9 cellular contexts compared by ENCODE assay signal in the genomic region with DNA sequence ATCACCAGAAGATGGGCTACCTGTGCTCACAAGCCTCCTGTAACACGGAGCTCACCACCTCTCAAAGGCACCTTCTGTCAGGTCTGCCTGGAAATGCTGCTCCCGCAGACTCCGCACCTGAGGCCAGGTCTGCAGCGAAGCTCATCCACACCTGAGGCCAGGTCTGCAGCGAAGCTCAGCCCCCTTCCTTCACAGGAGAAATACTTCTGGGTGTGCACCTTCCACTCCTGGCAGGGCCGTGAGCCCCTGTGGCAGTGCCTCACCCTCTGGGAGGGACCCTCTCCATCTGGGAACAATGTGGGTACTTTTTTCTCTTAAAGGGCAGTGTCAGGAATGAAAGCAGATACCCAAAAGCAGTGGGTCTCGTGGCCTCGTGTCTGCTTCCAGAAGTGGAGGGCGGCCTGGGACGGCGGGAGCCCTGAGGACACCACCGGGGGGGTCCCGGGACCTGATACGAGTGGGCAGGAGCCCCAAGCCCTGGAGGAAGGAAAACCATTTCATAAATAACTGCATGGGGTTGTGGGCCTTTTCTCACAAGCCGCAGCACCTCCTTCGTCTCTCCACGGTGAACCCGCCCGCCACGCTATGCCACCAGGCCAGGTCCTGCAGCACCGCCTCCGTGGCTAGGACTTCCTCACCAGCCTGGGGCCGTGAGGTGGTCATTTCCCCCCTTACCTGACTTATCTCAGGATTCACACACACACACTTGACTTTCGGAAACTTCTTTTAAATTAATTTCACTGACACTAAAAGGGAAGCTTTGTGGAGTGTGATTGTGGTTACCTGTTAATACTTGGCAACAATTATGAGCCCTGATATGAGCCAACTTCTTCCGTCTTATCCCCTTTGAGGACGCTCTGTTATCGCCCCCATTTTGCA. TPM values are rescaled to one million over a fixed set of nuclear protein-coding genes. Genes with fewer than 3 reads are reported as not detected.
A peak's percentile ranks its signal among the peaks of the same experiment; 100 is the strongest.
DNase-seq lines count a peak whose midpoint lies in the region; ATAC-seq and TF ChIP-seq lines count a peak whose summit lies in the region.
"Had no signal": no experiment of that assay in that cellular context is flagged by ENCODE, and none has a peak within 500 bp of the region (broad histone marks: within the 10 kb centered on the region; RNA-seq: fewer than 3 reads in every experiment).

No MANE protein-coding gene starts in this region.

- peaks cover 0 to 2% (median 0%) of the 10 kb centered on the region in 3 experiments; a peak in 1 of 7 replicates for H3K36me3 Mint-ChIP-seq in H9 (ENCODE audit: insufficient read depth in 1 of 3, low read depth in 3 of 3)
- H3K36me3 Mint-ChIP-seq in activated CD4-positive, alpha-beta memory T cell treated with anti-CD3 and anti-CD28 coated beads, Interleukin-2, amount 10 ng/mL, durations not matched to agents 7 days and 5 days (ENCODE audit: low read depth) = peaks cover 5% of the 10 kb centered on the region
- H3K36me3 Mint-ChIP-seq in memory B cell = no peaks in the 10 kb centered on the region

- H2BK15ac ChIP-seq in H9 (ENCODE audit: low read depth, low read length) = no peak overlapping the region

- no peak overlapping the region for H3K9ac ChIP-seq in H9 (ENCODE audit: extremely low read depth, insufficient read length, low read length)

- H3K18ac ChIP-seq in H9 (ENCODE audit: insufficient read length, low read depth, low read length) = no peak overlapping the region

- H3K4me1 Mint-ChIP-seq in H9 = peaks cover 10 to 25% of the 10 kb centered on the region in 2 experiments
- peaks cover 39% of the 10 kb centered on the region for H3K4me1 Mint-ChIP-seq in activated CD4-positive, alpha-beta memory T cell treated with anti-CD3 and anti-CD28 coated beads, Interleukin-2, amount 10 ng/mL, durations not matched to agents 7 days and 5 days
- H3K4me1 Mint-ChIP-seq in memory B cell = peaks cover 10% of the 10 kb centered on the region

- no peak for TF ChIP-seq CTCF in H9 (conservative IDR thresholded peaks at IDR 0.05)
- no peak for TF ChIP-seq CTCF in lower leg skin (IDR thresholded peaks at IDR 0.05)

- DNase-seq in H9 (no peak), memory B cell (ENCODE audit: low spot score in 2 of 2) (no peak), lower leg skin (ENCODE audit: low spot score in 2 of 2) (no peak), NCI-H524 treated with DMSO at 0.1 percent for 48 hours (lab: John Stamatoyannopoulos, UW) (no peak), hepatic stellate cell (ENCODE audit: low spot score) (no peak)
- DNase-seq in activated CD4-positive, alpha-beta memory T cell treated with anti-CD3 and anti-CD28 coated beads, Interleukin-2, amount 10 ng/mL, durations not matched to agents 7 days and 5 days = no peak

- no peak for TF ChIP-seq POLR2A in lower leg skin (IDR thresholded peaks at IDR 0.05)

- H3K4me3 ChIP-seq in ACC112 (ENCODE audit: low read depth, low read length) (peak overlapping the region; percentile 73; the same call in 1 of the 2 replicates), lower leg skin (ENCODE audit: low read depth, poor library complexity, severe bottlenecking) (no peak overlapping the region)

- intact Hi-C loops in lower leg skin (cut with DNase I; ENCODE audit: low total_unique reads) = no loop called here

- H3K27me3 Mint-ChIP-seq in H9 (ENCODE audit: low read depth) (peaks cover 71% of the 10 kb centered on the region), memory B cell (peaks cover under 1% of the 10 kb centered on the region)
- peaks cover 15% of the 10 kb centered on the region for H3K27me3 Mint-ChIP-seq in activated CD4-positive, alpha-beta memory T cell treated with anti-CD3 and anti-CD28 coated beads, Interleukin-2, amount 10 ng/mL, durations not matched to agents 7 days and 5 days

- no peak overlapping the region for H4K91ac ChIP-seq in H9 (ENCODE audit: insufficient read length, low read depth, low read length)

- H3K4me3 Mint-ChIP-seq in H9 (peak overlapping the region; percentile 53 to 80), memory B cell (peak overlapping the region; percentile 87)
- peak overlapping the region; percentile 68 for H3K4me3 Mint-ChIP-seq in activated CD4-positive, alpha-beta memory T cell treated with anti-CD3 and anti-CD28 coated beads, Interleukin-2, amount 10 ng/mL, durations not matched to agents 7 days and 5 days

- H3K4me1 ChIP-seq in ACC112 (ENCODE audit: control insufficient read depth, insufficient read depth, low read length, unreplicated experiment) = no peaks in the 10 kb centered on the region
- peaks cover 5% of the 10 kb centered on the region for H3K4me1 ChIP-seq in H9 (ENCODE audit: insufficient read depth, low read length)

- H4K20me1 ChIP-seq in H9 (ENCODE audit: control insufficient read depth, insufficient read depth, insufficient read length) = no peaks in the 10 kb centered on the region

- peak overlapping the region; percentile 17 for H3K4me2 ChIP-seq in H9 (ENCODE audit: insufficient read depth, insufficient read length, low read length)

- no CpG with 5 or more reads among the region's 27 CpGs for WGBS in H9 (ENCODE audit: extremely low coverage, insufficient read length, low lambda C conversion rate)
- 73 to 75% methylated on average over 27 of the region's 27 CpGs for WGBS in lower leg skin, 2 donors

- no peaks in the 10 kb centered on the region for H3K79me1 ChIP-seq in H9 (ENCODE audit: insufficient read depth, low read depth, low read length, poor library complexity, severe bottlenecking)

- POLR2A ChIA-PET in activated CD4-positive, alpha-beta memory T cell treated with anti-CD3 and anti-CD28 coated beads, Interleukin-2, amount 10 ng/mL, durations not matched to agents 7 days and 5 days (lab: Charles Lee) = interaction anchor here (2.1 to 5.0 kb wide), 8 partner anchors 10 to 167 kb away, joined by 6 to 58 read pairs (median 18); partner anchors contain the start of gene OGFR

- no peak overlapping the region for H3K23ac ChIP-seq in H9 (ENCODE audit: insufficient read length, low read depth, low read length)

- H4K8ac ChIP-seq in H9 (replicated peaks; ENCODE audit: insufficient read length, low read depth, low read length) = no peak overlapping the region

- ATAC-seq in memory B cell (ENCODE audit: low read depth) = no peak
- no peak for ATAC-seq in HG03159 (IDR thresholded peaks at IDR 0.05; ENCODE audit: unreplicated experiment)

- no peak overlapping the region for H3K4ac ChIP-seq in H9 (ENCODE audit: low read depth, low read length)

- H3K36me3 ChIP-seq in ACC112 (ENCODE audit: insufficient read depth, low read length) = no peaks in the 10 kb centered on the region
- H3K36me3 ChIP-seq: uterus had no signal

- H3K79me2 ChIP-seq in ACC112 (ENCODE audit: control insufficient read depth, insufficient read depth, low read length, unreplicated experiment) = no peaks in the 10 kb centered on the region
- H3K79me2 ChIP-seq in H9 (ENCODE audit: insufficient read depth, low read length) = peaks cover 3% of the 10 kb centered on the region; the same call in 1 of the 2 replicates

- no peak overlapping the region for H4K5ac ChIP-seq in H9 (ENCODE audit: insufficient read length, low read depth, low read length)

- H3K9me3 Mint-ChIP-seq in H9 (no peaks in the 10 kb centered on the region; a peak in 1 of 5 replicates), memory B cell (no peaks in the 10 kb centered on the region)
- H3K9me3 Mint-ChIP-seq in activated CD4-positive, alpha-beta memory T cell treated with anti-CD3 and anti-CD28 coated beads, Interleukin-2, amount 10 ng/mL, durations not matched to agents 7 days and 5 days = no peaks in the 10 kb centered on the region

- H3T11ph ChIP-seq in H9 (ENCODE audit: low read length) = no peak overlapping the region

- no peaks in the 10 kb centered on the region for H3K9me3 ChIP-seq in H9 (ENCODE audit: control insufficient read depth, low read depth, low read length)
- H3K9me3 ChIP-seq: uterus had no signal

- H3K14ac ChIP-seq in H9 (ENCODE audit: insufficient read depth, low read length) = no peak overlapping the region

- no peak overlapping the region for H2BK120ac ChIP-seq in H9 (ENCODE audit: low read depth, low read length, poor library complexity, severe bottlenecking)

- CTCF ChIA-PET in activated CD4-positive, alpha-beta memory T cell treated with anti-CD3 and anti-CD28 coated beads, Interleukin-2, amount 10 ng/mL, durations not matched to agents 7 days and 5 days (lab: Charles Lee) = interaction anchor here (2.1 to 3.1 kb wide), 2 partner anchors 24 to 151 kb away, joined by 7 to 10 read pairs; no protein-coding TSS in a partner anchor

- H2AK5ac ChIP-seq in H9 (ENCODE audit: insufficient read length, low read length) = no peak overlapping the region

- peaks cover 59% of the 10 kb centered on the region for H3K27me3 ChIP-seq in ACC112 (ENCODE audit: insufficient read depth, low read length)
- H3K27me3 ChIP-seq in H9 (ENCODE audit: insufficient read depth, low read length) = peaks cover 9% of the 10 kb centered on the region; the same call in 1 of the 2 replicates

- H2BK12ac ChIP-seq in H9 (ENCODE audit: insufficient read length, low read depth, low read length) = no peak overlapping the region

- H3K56ac ChIP-seq in H9 (ENCODE audit: insufficient read length, low read depth, low read length) = no peak overlapping the region

- no peak overlapping the region for H2AFZ ChIP-seq in ACC112 (ENCODE audit: low read length, unreplicated experiment)
- no peak overlapping the region for H2AFZ ChIP-seq in H9 (ENCODE audit: low read length)

- H3K27ac Mint-ChIP-seq in H9 (no peak overlapping the region), memory B cell (no peak overlapping the region)
- peak overlapping the region; percentile 45 for H3K27ac Mint-ChIP-seq in activated CD4-positive, alpha-beta memory T cell treated with anti-CD3 and anti-CD28 coated beads, Interleukin-2, amount 10 ng/mL, durations not matched to agents 7 days and 5 days

- no peak overlapping the region for H2BK5ac ChIP-seq in H9 (ENCODE audit: insufficient read length, low read length)

- H3K23me2 ChIP-seq in H9 (ENCODE audit: insufficient read length, low read depth, low read length, poor library complexity, severe bottlenecking) = peaks cover 8% of the 10 kb centered on the region

- no peak overlapping the region for H2BK20ac ChIP-seq in H9 (ENCODE audit: low read depth, low read length, poor library complexity, severe bottlenecking)

- H3K27ac ChIP-seq in ACC112 (ENCODE audit: low read depth, low read length) (no peak overlapping the region), H9 (ENCODE audit: insufficient read length, low read depth, low read length) (no peak overlapping the region)

RNA-seq across cellular contexts. Expression of gene SLCO4A1, which starts 1.2 kb away (rescaled TPM):
- total RNA-seq in H9 (2021) = 8.4 and 9.4 TPM in 2 replicates
- total RNA-seq in activated CD4-positive, alpha-beta memory T cell treated with anti-CD3 and anti-CD28 coated beads, Interleukin-2, amount 10 ng/mL, durations not matched to agents 7 days and 5 days = 10 to 100 TPM; 51.5 to 51.7 TPM
- 100 to 1,000 TPM in 1 of 4 donors, 10 to 100 TPM in 3; 77.9 to 107 (median 81.5) TPM for total RNA-seq in lower leg skin
